1 cellular context compared by ENCODE assay signal in the genomic region with DNA sequence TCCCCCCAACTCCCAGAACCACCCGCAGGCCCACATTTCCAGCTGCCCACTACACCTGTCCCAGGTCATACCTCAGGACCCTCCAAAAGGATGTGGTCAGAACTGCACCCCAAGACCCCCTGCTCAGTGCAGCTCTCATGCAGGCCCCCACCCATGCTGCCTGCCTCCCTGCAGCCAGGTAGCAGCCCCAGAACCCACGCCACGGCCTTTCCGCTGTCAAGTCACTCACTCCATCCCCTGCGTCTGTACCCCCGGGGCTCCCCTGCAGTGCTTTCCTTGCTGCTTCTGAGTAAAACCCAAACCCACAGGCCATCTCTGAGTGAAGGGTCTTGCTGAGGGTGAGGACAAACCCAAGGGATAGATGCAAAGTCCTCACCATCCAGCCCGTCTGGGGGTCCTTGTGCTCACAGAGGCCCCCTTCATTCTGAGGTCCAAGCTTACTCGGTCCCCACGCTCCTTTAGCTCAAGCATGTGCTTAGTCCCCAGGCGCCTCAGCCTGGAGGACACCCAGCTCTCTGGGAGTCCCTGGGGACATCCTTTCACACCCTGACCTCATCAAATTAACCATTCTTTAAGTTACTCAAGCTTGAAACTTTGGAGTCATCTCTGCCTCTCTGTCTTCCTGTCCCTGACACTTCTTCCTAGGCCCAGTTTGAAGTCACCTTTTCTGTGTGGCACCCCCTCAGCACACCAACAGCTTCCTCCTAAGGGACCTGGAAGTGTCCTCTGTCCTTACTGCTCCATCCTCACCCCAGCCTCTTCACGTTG.
TF ChIP-seq lines count a peak whose summit lies in the region.

No MANE protein-coding gene starts in this region.

TF ChIP-seq in GM12878, 131 proteins besides CTCF, POLR2A, EP300 and RAD21 (continues in another document):
- TF ChIP-seq, protein P1, sequence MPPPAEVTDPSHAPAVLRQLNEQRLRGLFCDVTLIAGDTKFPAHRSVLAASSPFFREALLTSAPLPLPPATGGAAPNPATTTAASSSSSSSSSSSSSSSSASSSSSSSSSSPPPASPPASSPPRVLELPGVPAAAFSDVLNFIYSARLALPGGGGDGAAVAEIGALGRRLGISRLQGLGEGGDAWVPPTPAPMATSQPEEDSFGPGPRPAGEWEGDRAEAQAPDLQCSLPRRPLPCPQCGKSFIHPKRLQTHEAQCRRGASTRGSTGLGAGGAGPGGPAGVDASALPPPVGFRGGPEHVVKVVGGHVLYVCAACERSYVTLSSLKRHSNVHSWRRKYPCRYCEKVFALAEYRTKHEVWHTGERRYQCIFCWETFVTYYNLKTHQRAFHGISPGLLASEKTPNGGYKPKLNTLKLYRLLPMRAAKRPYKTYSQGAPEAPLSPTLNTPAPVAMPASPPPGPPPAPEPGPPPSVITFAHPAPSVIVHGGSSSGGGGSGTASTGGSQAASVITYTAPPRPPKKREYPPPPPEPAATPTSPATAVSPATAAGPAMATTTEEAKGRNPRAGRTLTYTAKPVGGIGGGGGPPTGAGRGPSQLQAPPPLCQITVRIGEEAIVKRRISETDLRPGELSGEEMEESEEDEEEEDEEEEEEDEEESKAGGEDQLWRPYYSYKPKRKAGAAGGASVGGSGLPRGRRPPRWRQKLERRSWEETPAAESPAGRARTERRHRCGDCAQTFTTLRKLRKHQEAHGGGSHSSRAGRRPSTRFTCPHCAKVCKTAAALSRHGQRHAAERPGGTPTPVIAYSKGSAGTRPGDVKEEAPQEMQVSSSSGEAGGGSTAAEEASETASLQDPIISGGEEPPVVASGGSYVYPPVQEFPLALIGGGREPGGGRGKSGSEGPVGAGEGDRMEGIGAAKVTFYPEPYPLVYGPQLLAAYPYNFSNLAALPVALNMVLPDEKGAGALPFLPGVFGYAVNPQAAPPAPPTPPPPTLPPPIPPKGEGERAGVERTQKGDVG (CRISPR knock-in tag; IDR thresholded peaks at IDR 0.05) = no peak
- no peak for TF ChIP-seq NR2C1 (IDR thresholded peaks at IDR 0.05)
- TF ChIP-seq PAX8 (IDR thresholded peaks at IDR 0.05) = no peak
- peak; percentile 89; the same call in 1 of the 2 replicates for TF ChIP-seq RB1 (IDR thresholded peaks at IDR 0.05; ENCODE audit: borderline replicate concordance)
- peak; percentile 85 for TF ChIP-seq NR2F1 (conservative IDR thresholded peaks at IDR 0.05)
- TF ChIP-seq SP1 (IDR thresholded peaks at IDR 0.05; ENCODE audit: low read depth, low read length) = no peak
- no peak for TF ChIP-seq KDM1A (IDR thresholded peaks at IDR 0.05; ENCODE audit: borderline replicate concordance)
- TF ChIP-seq, protein P2, sequence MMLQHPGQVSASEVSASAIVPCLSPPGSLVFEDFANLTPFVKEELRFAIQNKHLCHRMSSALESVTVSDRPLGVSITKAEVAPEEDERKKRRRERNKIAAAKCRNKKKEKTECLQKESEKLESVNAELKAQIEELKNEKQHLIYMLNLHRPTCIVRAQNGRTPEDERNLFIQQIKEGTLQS (IDR thresholded peaks at IDR 0.05; ENCODE audit: borderline replicate concordance, extremely low read depth, low read depth, low read length) = no peak
- peak; percentile 70; the same call in 1 of the 2 replicates for TF ChIP-seq CREB1 (IDR thresholded peaks at IDR 0.05; ENCODE audit: low read depth)
- TF ChIP-seq, protein P3, sequence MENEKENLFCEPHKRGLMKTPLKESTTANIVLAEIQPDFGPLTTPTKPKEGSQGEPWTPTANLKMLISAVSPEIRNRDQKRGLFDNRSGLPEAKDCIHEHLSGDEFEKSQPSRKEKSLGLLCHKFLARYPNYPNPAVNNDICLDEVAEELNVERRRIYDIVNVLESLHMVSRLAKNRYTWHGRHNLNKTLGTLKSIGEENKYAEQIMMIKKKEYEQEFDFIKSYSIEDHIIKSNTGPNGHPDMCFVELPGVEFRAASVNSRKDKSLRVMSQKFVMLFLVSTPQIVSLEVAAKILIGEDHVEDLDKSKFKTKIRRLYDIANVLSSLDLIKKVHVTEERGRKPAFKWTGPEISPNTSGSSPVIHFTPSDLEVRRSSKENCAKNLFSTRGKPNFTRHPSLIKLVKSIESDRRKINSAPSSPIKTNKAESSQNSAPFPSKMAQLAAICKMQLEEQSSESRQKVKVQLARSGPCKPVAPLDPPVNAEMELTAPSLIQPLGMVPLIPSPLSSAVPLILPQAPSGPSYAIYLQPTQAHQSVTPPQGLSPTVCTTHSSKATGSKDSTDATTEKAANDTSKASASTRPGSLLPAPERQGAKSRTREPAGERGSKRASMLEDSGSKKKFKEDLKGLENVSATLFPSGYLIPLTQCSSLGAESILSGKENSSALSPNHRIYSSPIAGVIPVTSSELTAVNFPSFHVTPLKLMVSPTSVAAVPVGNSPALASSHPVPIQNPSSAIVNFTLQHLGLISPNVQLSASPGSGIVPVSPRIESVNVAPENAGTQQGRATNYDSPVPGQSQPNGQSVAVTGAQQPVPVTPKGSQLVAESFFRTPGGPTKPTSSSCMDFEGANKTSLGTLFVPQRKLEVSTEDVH (IDR thresholded peaks at IDR 0.05; ENCODE audit: low read depth, partially characterized antibody) = no peak
- TF ChIP-seq HDAC6 (IDR thresholded peaks at IDR 0.05; ENCODE audit: unreplicated experiment) = no peak
- TF ChIP-seq, protein P4, sequence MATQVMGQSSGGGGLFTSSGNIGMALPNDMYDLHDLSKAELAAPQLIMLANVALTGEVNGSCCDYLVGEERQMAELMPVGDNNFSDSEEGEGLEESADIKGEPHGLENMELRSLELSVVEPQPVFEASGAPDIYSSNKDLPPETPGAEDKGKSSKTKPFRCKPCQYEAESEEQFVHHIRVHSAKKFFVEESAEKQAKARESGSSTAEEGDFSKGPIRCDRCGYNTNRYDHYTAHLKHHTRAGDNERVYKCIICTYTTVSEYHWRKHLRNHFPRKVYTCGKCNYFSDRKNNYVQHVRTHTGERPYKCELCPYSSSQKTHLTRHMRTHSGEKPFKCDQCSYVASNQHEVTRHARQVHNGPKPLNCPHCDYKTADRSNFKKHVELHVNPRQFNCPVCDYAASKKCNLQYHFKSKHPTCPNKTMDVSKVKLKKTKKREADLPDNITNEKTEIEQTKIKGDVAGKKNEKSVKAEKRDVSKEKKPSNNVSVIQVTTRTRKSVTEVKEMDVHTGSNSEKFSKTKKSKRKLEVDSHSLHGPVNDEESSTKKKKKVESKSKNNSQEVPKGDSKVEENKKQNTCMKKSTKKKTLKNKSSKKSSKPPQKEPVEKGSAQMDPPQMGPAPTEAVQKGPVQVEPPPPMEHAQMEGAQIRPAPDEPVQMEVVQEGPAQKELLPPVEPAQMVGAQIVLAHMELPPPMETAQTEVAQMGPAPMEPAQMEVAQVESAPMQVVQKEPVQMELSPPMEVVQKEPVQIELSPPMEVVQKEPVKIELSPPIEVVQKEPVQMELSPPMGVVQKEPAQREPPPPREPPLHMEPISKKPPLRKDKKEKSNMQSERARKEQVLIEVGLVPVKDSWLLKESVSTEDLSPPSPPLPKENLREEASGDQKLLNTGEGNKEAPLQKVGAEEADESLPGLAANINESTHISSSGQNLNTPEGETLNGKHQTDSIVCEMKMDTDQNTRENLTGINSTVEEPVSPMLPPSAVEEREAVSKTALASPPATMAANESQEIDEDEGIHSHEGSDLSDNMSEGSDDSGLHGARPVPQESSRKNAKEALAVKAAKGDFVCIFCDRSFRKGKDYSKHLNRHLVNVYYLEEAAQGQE (IDR thresholded peaks at IDR 0.05; ENCODE audit: low read depth, low read length) = no peak
- peak; percentile 91 for TF ChIP-seq NFIC (IDR thresholded peaks at IDR 0.05; ENCODE audit: low read depth, low read length)
- TF ChIP-seq MYC (IDR thresholded peaks at IDR 0.05; ENCODE audit: insufficient read depth, insufficient read length, insufficient replicate concordance, low read length, severe bottlenecking) = peak; percentile 19
- TF ChIP-seq, protein P5, sequence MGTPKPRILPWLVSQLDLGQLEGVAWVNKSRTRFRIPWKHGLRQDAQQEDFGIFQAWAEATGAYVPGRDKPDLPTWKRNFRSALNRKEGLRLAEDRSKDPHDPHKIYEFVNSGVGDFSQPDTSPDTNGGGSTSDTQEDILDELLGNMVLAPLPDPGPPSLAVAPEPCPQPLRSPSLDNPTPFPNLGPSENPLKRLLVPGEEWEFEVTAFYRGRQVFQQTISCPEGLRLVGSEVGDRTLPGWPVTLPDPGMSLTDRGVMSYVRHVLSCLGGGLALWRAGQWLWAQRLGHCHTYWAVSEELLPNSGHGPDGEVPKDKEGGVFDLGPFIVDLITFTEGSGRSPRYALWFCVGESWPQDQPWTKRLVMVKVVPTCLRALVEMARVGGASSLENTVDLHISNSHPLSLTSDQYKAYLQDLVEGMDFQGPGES (IDR thresholded peaks at IDR 0.05) = no peak
- TF ChIP-seq MYB (IDR thresholded peaks at IDR 0.05; ENCODE audit: borderline replicate concordance, low read depth, low read length) = no peak
- peak; percentile 62; the same call in 1 of the 2 replicates for TF ChIP-seq FOXM1 (IDR thresholded peaks at IDR 0.05; ENCODE audit: low read depth, low read length)
- 0 out of 2 replicates have a peak, but pooled peaks have one; percentile 31 for TF ChIP-seq CBFB (IDR thresholded peaks at IDR 0.05; ENCODE audit: low read depth)
- no peak for TF ChIP-seq BRCA1 (IDR thresholded peaks at IDR 0.05; ENCODE audit: low read depth, low read length)
- TF ChIP-seq PML (IDR thresholded peaks at IDR 0.05; ENCODE audit: low read length) = no peak
- TF ChIP-seq, protein P6, sequence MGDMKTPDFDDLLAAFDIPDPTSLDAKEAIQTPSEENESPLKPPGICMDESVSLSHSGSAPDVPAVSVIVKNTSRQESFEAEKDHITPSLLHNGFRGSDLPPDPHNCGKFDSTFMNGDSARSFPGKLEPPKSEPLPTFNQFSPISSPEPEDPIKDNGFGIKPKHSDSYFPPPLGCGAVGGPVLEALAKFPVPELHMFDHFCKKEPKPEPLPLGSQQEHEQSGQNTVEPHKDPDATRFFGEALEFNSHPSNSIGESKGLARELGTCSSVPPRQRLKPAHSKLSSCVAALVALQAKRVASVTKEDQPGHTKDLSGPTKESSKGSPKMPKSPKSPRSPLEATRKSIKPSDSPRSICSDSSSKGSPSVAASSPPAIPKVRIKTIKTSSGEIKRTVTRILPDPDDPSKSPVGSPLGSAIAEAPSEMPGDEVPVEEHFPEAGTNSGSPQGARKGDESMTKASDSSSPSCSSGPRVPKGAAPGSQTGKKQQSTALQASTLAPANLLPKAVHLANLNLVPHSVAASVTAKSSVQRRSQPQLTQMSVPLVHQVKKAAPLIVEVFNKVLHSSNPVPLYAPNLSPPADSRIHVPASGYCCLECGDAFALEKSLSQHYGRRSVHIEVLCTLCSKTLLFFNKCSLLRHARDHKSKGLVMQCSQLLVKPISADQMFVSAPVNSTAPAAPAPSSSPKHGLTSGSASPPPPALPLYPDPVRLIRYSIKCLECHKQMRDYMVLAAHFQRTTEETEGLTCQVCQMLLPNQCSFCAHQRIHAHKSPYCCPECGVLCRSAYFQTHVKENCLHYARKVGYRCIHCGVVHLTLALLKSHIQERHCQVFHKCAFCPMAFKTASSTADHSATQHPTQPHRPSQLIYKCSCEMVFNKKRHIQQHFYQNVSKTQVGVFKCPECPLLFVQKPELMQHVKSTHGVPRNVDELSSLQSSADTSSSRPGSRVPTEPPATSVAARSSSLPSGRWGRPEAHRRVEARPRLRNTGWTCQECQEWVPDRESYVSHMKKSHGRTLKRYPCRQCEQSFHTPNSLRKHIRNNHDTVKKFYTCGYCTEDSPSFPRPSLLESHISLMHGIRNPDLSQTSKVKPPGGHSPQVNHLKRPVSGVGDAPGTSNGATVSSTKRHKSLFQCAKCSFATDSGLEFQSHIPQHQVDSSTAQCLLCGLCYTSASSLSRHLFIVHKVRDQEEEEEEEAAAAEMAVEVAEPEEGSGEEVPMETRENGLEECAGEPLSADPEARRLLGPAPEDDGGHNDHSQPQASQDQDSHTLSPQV (IDR thresholded peaks at IDR 0.05) = no peak
- no peak for TF ChIP-seq ZNF274 (IDR thresholded peaks at IDR 0.05; ENCODE audit: insufficient read depth, insufficient read length)
- TF ChIP-seq RBBP5 (conservative IDR thresholded peaks at IDR 0.05) = no peak
- TF ChIP-seq KLF5 (IDR thresholded peaks at IDR 0.05; ENCODE audit: partially characterized antibody) = no peak
- no peak for TF ChIP-seq ESRRA (IDR thresholded peaks at IDR 0.05; ENCODE audit: low read length)
- TF ChIP-seq NBN (IDR thresholded peaks at IDR 0.05) = peak; percentile 87
- TF ChIP-seq, protein P7, sequence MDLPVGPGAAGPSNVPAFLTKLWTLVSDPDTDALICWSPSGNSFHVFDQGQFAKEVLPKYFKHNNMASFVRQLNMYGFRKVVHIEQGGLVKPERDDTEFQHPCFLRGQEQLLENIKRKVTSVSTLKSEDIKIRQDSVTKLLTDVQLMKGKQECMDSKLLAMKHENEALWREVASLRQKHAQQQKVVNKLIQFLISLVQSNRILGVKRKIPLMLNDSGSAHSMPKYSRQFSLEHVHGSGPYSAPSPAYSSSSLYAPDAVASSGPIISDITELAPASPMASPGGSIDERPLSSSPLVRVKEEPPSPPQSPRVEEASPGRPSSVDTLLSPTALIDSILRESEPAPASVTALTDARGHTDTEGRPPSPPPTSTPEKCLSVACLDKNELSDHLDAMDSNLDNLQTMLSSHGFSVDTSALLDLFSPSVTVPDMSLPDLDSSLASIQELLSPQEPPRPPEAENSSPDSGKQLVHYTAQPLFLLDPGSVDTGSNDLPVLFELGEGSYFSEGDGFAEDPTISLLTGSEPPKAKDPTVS (IDR thresholded peaks at IDR 0.05; ENCODE audit: low read depth, low read length) = no peak
- TF ChIP-seq GATAD2B (conservative IDR thresholded peaks at IDR 0.05; ENCODE audit: low read depth) = peak; percentile 89
- TF ChIP-seq ZBED1 (IDR thresholded peaks at IDR 0.05; ENCODE audit: borderline replicate concordance) = peak; percentile 94; the same call in 1 of the 2 replicates
- no peak for TF ChIP-seq ZNF24 (IDR thresholded peaks at IDR 0.05)
